In genomic region chr7:66886152-66886551, GRCh38 we compare ENCODE assay signal across 13 cellular contexts. TPM values are rescaled to one million over a fixed set of nuclear protein-coding genes. Genes with fewer than 3 reads are reported as not detected.
DNase-seq lines count a peak whose midpoint lies in the region; ATAC-seq and TF ChIP-seq lines count a peak whose summit lies in the region.
"Had no signal": no experiment of that assay in that cellular context is flagged by ENCODE, and none has a peak within 500 bp of the region (broad histone marks: within the 10 kb centered on the region; RNA-seq: fewer than 3 reads in every experiment).

No MANE protein-coding gene starts in this region.

- TF ChIP-seq CTCF in natural killer cell (IDR thresholded peaks at IDR 0.05) (no peak), HFFc6 (IDR thresholded peaks at IDR 0.05) (no peak), chondrocyte (IDR thresholded peaks at IDR 0.05) (no peak)

- peak overlapping the region; percentile 68 for H3K4me3 Mint-ChIP-seq in natural killer cell treated with Interleukin-12 subunit alpha and Interleukin-12 subunit beta and Interleukin-15 and Interleukin-18, amount 100 ng/mL, for 72 hours
- no peak overlapping the region for H3K4me3 Mint-ChIP-seq in natural killer cell
- H3K4me3 Mint-ChIP-seq in HFFc6: no peak overlapping the region
- no peak overlapping the region for H3K4me3 Mint-ChIP-seq in chondrocyte (ENCODE audit: unreplicated experiment)
- H3K4me3 Mint-ChIP-seq: T-helper 17 cell had no signal

- no peaks in the 10 kb centered on the region for H3K9me3 Mint-ChIP-seq in natural killer cell treated with Interleukin-12 subunit alpha and Interleukin-12 subunit beta and Interleukin-15 and Interleukin-18, amount 100 ng/mL, for 72 hours
- H3K9me3 Mint-ChIP-seq in natural killer cell (no peaks in the 10 kb centered on the region), HFFc6 (no peaks in the 10 kb centered on the region), chondrocyte (ENCODE audit: low read depth) (no peaks in the 10 kb centered on the region)

- intact Hi-C loops in natural killer cell (cut with micrococcal nuclease): no loop called here

- DNase-seq in natural killer cell treated with Interleukin-12 subunit alpha and Interleukin-12 subunit beta and Interleukin-15 and Interleukin-18, amount 100 ng/mL, for 72 hours (ENCODE audit: low spot score): no peak
- DNase-seq in natural killer cell (no peak), HFFc6 (no peak), DMS53 treated with DMSO at 0.1 percent for 48 hours (lab: John Stamatoyannopoulos, UW; ENCODE audit: unreplicated experiment) (no peak), chondrocyte (ENCODE audit: low spot score) (no peak), HUDEP-2 (lab: John Stamatoyannopoulos, UW; ENCODE audit: unreplicated experiment in 76 of 76) (no peak)
- DNase-seq: activated CD8-positive, alpha-beta memory T cell treated with anti-CD3 and anti-CD28 coated beads, Interleukin-2, amount 50 U/mL, for 48 hours; hypothalamus; mammary epithelial cell; NCI-H187; T-helper 17 cell had no signal

- H3K27me3 Mint-ChIP-seq in natural killer cell treated with Interleukin-12 subunit alpha and Interleukin-12 subunit beta and Interleukin-15 and Interleukin-18, amount 100 ng/mL, for 72 hours: no peaks in the 10 kb centered on the region
- H3K27me3 Mint-ChIP-seq in natural killer cell (ENCODE audit: low read depth in 2 of 2): no peaks in the 10 kb centered on the region
- no peaks in the 10 kb centered on the region; the same call in none of the 2 replicates for H3K27me3 Mint-ChIP-seq in HFFc6 (ENCODE audit: insufficient read depth)
- H3K27me3 Mint-ChIP-seq in chondrocyte (ENCODE audit: low read depth): no peaks in the 10 kb centered on the region
- H3K27me3 Mint-ChIP-seq: T-helper 17 cell had no signal

- no peaks in the 10 kb centered on the region for H3K36me3 Mint-ChIP-seq in natural killer cell treated with Interleukin-12 subunit alpha and Interleukin-12 subunit beta and Interleukin-15 and Interleukin-18, amount 100 ng/mL, for 72 hours
- H3K36me3 Mint-ChIP-seq in natural killer cell (no peaks in the 10 kb centered on the region), HFFc6 (ENCODE audit: low read depth) (peaks cover 20% of the 10 kb centered on the region; the same call in 1 of the 2 replicates), chondrocyte (ENCODE audit: low read depth) (peaks cover 5% of the 10 kb centered on the region)

- H3K27ac Mint-ChIP-seq in natural killer cell treated with Interleukin-12 subunit alpha and Interleukin-12 subunit beta and Interleukin-15 and Interleukin-18, amount 100 ng/mL, for 72 hours: peak overlapping the region; percentile 43 to 73
- no peak overlapping the region for H3K27ac Mint-ChIP-seq in natural killer cell
- peak overlapping the region; percentile 3; the same call in 1 of the 2 replicates for H3K27ac Mint-ChIP-seq in HFFc6
- no peak overlapping the region for H3K27ac Mint-ChIP-seq in chondrocyte (ENCODE audit: unreplicated experiment)
- H3K27ac Mint-ChIP-seq: T-helper 17 cell had no signal

- ATAC-seq in natural killer cell treated with Interleukin-12 subunit alpha and Interleukin-12 subunit beta and Interleukin-15 and Interleukin-18, amount 100 ng/mL, for 72 hours: peak; percentile 62 to 79
- no peak for ATAC-seq in natural killer cell
- ATAC-seq in HG03439 (IDR thresholded peaks at IDR 0.05; ENCODE audit: unreplicated experiment): peak; percentile 72
- no peak for ATAC-seq in SK-N-SH treated with all-trans-retinoic acid at 6 μM for 48 hours
- ATAC-seq: T-helper 17 cell had no signal

- H3K4me1 Mint-ChIP-seq in natural killer cell treated with Interleukin-12 subunit alpha and Interleukin-12 subunit beta and Interleukin-15 and Interleukin-18, amount 100 ng/mL, for 72 hours (ENCODE audit: low read depth in 2 of 2): peaks cover 11 to 13% of the 10 kb centered on the region in 2 donors
- H3K4me1 Mint-ChIP-seq in natural killer cell: no peaks in the 10 kb centered on the region
- H3K4me1 Mint-ChIP-seq in HFFc6 (ENCODE audit: low read depth): peaks cover 24% of the 10 kb centered on the region
- no peaks in the 10 kb centered on the region for H3K4me1 Mint-ChIP-seq in chondrocyte (ENCODE audit: low read depth)
- H3K4me1 Mint-ChIP-seq: T-helper 17 cell had no signal

TF ChIP-seq in SK-N-SH treated with all-trans-retinoic acid at 6 μM for 48 hours, 23 proteins besides CTCF, POLR2A, EP300 and RAD21:
- no peak for TF ChIP-seq CSDC2 (CRISPR knock-in tag; IDR thresholded peaks at IDR 0.05)
- no peak for TF ChIP-seq TSHZ2 (CRISPR knock-in tag; IDR thresholded peaks at IDR 0.05)
- TF ChIP-seq ARNTL (CRISPR knock-in tag; IDR thresholded peaks at IDR 0.05; ENCODE audit: borderline replicate concordance, low read depth): no peak
- no peak for TF ChIP-seq RARB (CRISPR knock-in tag; IDR thresholded peaks at IDR 0.05)
- TF ChIP-seq SNAI2 (CRISPR knock-in tag; IDR thresholded peaks at IDR 0.05): no peak
- TF ChIP-seq ZNF565 (CRISPR knock-in tag; conservative IDR thresholded peaks at IDR 0.05; ENCODE audit: low read depth): no peak
- no peak for TF ChIP-seq ZFP3 (CRISPR knock-in tag; IDR thresholded peaks at IDR 0.05)

RNA-seq across cellular contexts. Expression of gene TMEM248, which starts 34.9 kb away (rescaled TPM):
- total RNA-seq in natural killer cell treated with Interleukin-12 subunit alpha and Interleukin-12 subunit beta and Interleukin-15 and Interleukin-18, amount 100 ng/mL, for 72 hours: 100 to 1,000 TPM in 1 of 2 donors, 10 to 100 TPM in 1; 88.2 to 110 TPM
- total RNA-seq in natural killer cell: 100 to 1,000 TPM in 2 of 3 donors, 10 to 100 TPM in 1; 97.3 to 105 (median 103) TPM
- 100 to 1,000 TPM in 5 of 6 experiments, 10 to 100 TPM in 1; 97.1 to 128 (median 117) TPM for total RNA-seq in HFFc6 (2021; fragmentation: NEBNext Ultra II Directional; extraction: Animal tissue kit (Norgen Biotek cat#: 25700))
- total RNA-seq in chondrocyte: 83.0 to 102 TPM (median 90.6 TPM) in 3 replicates

Comparison
In these comparisons a context has a peak if more than half of its experiments do, and no peak if none do; other contexts are left out.
1. ATAC-seq: peak in natural killer cell treated with Interleukin-12 subunit alpha and Interleukin-12 subunit beta and Interleukin-15 and Interleukin-18, amount 100 ng/mL, for 72 hours (2 of 2) and HG03439 (single experiment); none in natural killer cell (0 of 3) and SK-N-SH treated with all-trans-retinoic acid at 6 μM for 48 hours (single experiment).
2. H3K27ac Mint-ChIP-seq: peak in natural killer cell treated with Interleukin-12 subunit alpha and Interleukin-12 subunit beta and Interleukin-15 and Interleukin-18, amount 100 ng/mL, for 72 hours (2 of 2) and HFFc6 (single experiment); none in natural killer cell (0 of 2) and chondrocyte (single experiment).